In genomic region chr2:36889782-36890181, GRCh38 we compare ENCODE assay signal across 1 cellular context.
A peak's percentile ranks its signal among the peaks of the same experiment; 100 is the strongest.
TF ChIP-seq lines count a peak whose summit lies in the region.

No MANE protein-coding gene starts in this region.

TF ChIP-seq in SK-N-SH, 30 proteins besides CTCF, POLR2A, EP300 and RAD21 (continued from another document):
- no peak for TF ChIP-seq FOXJ3 (CRISPR knock-in tag; IDR thresholded peaks at IDR 0.05)
- TF ChIP-seq GABPA (IDR thresholded peaks at IDR 0.05; ENCODE audit: low read depth), result peak; percentile 52
- TF ChIP-seq USF1 (IDR thresholded peaks at IDR 0.05; ENCODE audit: borderline replicate concordance, low read depth), result peak; percentile 60
- peak; percentile 44; the same call in 1 of the 2 replicates for TF ChIP-seq ELF1 (IDR thresholded peaks at IDR 0.05)
- no peak for TF ChIP-seq EZH2phosphoT487 (IDR thresholded peaks at IDR 0.05; ENCODE audit: borderline replicate concordance, low read depth)
- TF ChIP-seq RCOR1 (IDR thresholded peaks at IDR 0.05; ENCODE audit: low read length), result no peak
- TF ChIP-seq TEAD4 (IDR thresholded peaks at IDR 0.05; ENCODE audit: borderline replicate concordance, insufficient read depth), result 0 out of 2 replicates have a peak, but pooled peaks have one; percentile 36
